In the genomic region with DNA sequence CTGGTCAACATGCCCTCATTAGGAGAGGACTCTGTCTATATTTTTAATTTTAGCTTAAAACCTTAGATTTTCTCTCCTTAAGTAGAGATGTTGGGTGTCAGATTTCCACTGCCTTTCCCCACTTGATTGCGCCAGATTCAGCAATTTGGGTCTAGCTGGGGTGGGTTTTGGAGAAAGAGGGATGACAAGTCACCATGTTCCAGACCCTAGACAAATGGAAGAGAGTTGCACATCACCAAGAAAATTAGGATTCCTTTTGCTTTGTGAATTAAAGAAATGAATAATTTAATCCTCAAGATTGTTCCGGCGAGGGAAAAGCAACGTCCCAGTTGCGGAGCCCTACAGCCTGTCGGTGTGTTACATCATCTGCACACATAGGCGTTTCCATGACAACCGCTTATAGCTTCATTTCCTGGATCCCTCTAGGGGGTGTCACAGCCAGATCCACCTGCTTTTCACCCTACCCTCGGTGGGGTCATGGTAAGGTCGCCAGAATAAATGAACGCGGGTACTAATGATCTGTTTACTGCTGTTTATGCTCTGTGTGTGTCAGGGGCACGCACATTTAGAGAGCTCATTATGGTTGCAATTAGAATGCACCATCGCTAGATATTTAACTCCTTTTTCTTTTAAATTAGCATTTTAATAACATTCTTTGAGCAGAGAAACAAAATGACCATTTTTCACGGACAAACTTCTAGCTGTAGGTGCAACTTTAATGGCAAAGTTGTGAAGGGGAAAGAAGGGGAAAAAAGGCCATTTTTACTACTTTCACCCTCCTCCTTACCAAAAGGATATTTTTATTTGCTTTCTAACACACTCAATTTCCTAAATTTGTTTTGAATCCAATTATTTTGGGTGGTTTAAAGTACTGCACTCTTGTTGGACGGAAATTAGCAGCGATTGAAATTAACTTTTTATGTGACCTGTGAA, we compare ENCODE assay signal across 1 cellular context.
TF ChIP-seq lines count a peak whose summit lies in the region.

No MANE protein-coding gene starts in this region.

TF ChIP-seq in K562, 482 proteins besides CTCF, POLR2A, EP300 and RAD21 (continued from another document):
- TF ChIP-seq, protein P1, sequence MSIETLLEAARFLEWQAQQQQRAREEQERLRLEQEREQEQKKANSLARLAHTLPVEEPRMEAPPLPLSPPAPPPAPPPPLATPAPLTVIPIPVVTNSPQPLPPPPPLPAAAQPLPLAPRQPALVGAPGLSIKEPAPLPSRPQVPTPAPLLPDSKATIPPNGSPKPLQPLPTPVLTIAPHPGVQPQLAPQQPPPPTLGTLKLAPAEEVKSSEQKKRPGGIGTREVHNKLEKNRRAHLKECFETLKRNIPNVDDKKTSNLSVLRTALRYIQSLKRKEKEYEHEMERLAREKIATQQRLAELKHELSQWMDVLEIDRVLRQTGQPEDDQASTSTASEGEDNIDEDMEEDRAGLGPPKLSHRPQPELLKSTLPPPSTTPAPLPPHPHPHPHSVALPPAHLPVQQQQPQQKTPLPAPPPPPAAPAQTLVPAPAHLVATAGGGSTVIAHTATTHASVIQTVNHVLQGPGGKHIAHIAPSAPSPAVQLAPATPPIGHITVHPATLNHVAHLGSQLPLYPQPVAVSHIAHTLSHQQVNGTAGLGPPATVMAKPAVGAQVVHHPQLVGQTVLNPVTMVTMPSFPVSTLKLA (conservative IDR thresholded peaks at IDR 0.05) = 0 out of 4 replicates have a peak, but pooled peaks have one; percentile 16 to 19
- TF ChIP-seq NCOA4 (IDR thresholded peaks at IDR 0.05; ENCODE audit: partially characterized antibody) (no peak), CSDE1 (IDR thresholded peaks at IDR 0.05) (peak in 1 of 2 experiments; percentile 93; a peak in 2 of 4 replicates), ZNF24 (IDR thresholded peaks at IDR 0.05) (peak; percentile 87), ZSCAN32 (CRISPR knock-in tag; IDR thresholded peaks at IDR 0.05) (peak; percentile 62; the same call in 1 of the 2 replicates), TRIM24 (IDR thresholded peaks at IDR 0.05) (peak; percentile 49 to 55; a peak in 2 of 4 replicates), ATF1 (CRISPR knock-in tag; IDR thresholded peaks at IDR 0.05) (no peak), ATF1 (tag; IDR thresholded peaks at IDR 0.05) (0 out of 2 replicates have a peak, but pooled peaks have one; percentile 15), ARID1B (IDR thresholded peaks at IDR 0.05) (peak; percentile 28; the same call in 1 of the 2 replicates), CBX2 (IDR thresholded peaks at IDR 0.05; ENCODE audit: insufficient read depth, low read length, poor library complexity, severe bottlenecking) (peak; percentile 94), POU5F1 (IDR thresholded peaks at IDR 0.05; ENCODE audit: borderline replicate concordance, low read depth, low read length, partially characterized antibody) (no peak), NUFIP1 (IDR thresholded peaks at IDR 0.05; ENCODE audit: partially characterized antibody) (no peak), RBFOX2 (IDR thresholded peaks at IDR 0.05; ENCODE audit: low read depth, low read length) (0 out of 2 replicates have a peak, but pooled peaks have one; percentile 35), CEBPG (CRISPR knock-in tag; IDR thresholded peaks at IDR 0.05) (peak; percentile 92), CEBPG (tag; conservative IDR thresholded peaks at IDR 0.05 in 1 of 2, IDR thresholded peaks at IDR 0.05 in 1 of 2) (peak; percentile 90 to 96), NFYB (IDR thresholded peaks at IDR 0.05; ENCODE audit: extremely low read depth, insufficient read length) (no peak), CREM (IDR thresholded peaks at IDR 0.05; ENCODE audit: low read depth) (peak; percentile 64), C11orf30 (IDR thresholded peaks at IDR 0.05; ENCODE audit: low read depth) (peak; percentile 12; the same call in 1 of the 2 replicates), HDAC2 (IDR thresholded peaks at IDR 0.05) (peak; percentile 74; the same call in 1 of the 2 replicates), FOXJ3 (CRISPR knock-in tag; IDR thresholded peaks at IDR 0.05) (no peak), CEBPB (tag; IDR thresholded peaks at IDR 0.05) (peak; percentile 79), KDM1A (IDR thresholded peaks at IDR 0.05) (peak in 1 of 2 experiments; percentile 42; a peak in 1 of 4 replicates), ZNF197 (CRISPR knock-in tag; IDR thresholded peaks at IDR 0.05; ENCODE audit: low read depth) (0 out of 2 replicates have a peak, but pooled peaks have one; percentile 39), NR2C2 (CRISPR knock-in tag; IDR thresholded peaks at IDR 0.05) (no peak), NR2C2 (tag; IDR thresholded peaks at IDR 0.05) (peak; percentile 80), NBN (IDR thresholded peaks at IDR 0.05; ENCODE audit: low read depth) (no peak), EP400 (IDR thresholded peaks at IDR 0.05) (peak; percentile 44; the same call in 1 of the 2 replicates), JUN (IDR thresholded peaks at IDR 0.05; ENCODE audit: borderline replicate concordance, low read depth, low read length) (peak; percentile 41; the same call in 1 of the 2 replicates), JUN (CRISPR knock-in tag; IDR thresholded peaks at IDR 0.05; ENCODE audit: borderline replicate concordance) (no peak), STAT5B (CRISPR knock-in tag; IDR thresholded peaks at IDR 0.05) (no peak), ELF1 (tag; IDR thresholded peaks at IDR 0.05) (peak; percentile 69; the same call in 1 of the 2 replicates), JUND (IDR thresholded peaks at IDR 0.05; ENCODE audit: borderline replicate concordance, low read depth, low read length) (peak; percentile 78), JUND (tag; IDR thresholded peaks at IDR 0.05; ENCODE audit: borderline replicate concordance, low read depth, low read length) (peak; percentile 34; the same call in 1 of the 3 replicates), ATF7 (IDR thresholded peaks at IDR 0.05) (peak; percentile 88), ZEB2 (IDR thresholded peaks at IDR 0.05) (peak; percentile 41; the same call in 1 of the 2 replicates), RNF2 (IDR thresholded peaks at IDR 0.05) (peak; percentile 53), FOXJ2 (tag; IDR thresholded peaks at IDR 0.05) (peak; percentile 82), ZZZ3 (IDR thresholded peaks at IDR 0.05) (no peak), SMAD4 (CRISPR knock-in tag; conservative IDR thresholded peaks at IDR 0.05) (0 out of 2 replicates have a peak, but pooled peaks have one; percentile 27), RFX1 (IDR thresholded peaks at IDR 0.05) (peak; percentile 99), NEUROD1 (IDR thresholded peaks at IDR 0.05; ENCODE audit: borderline replicate concordance, low read depth, low read length, partially characterized antibody) (peak; percentile 18), MCM7 (IDR thresholded peaks at IDR 0.05) (no peak)
- TF ChIP-seq, protein P2, sequence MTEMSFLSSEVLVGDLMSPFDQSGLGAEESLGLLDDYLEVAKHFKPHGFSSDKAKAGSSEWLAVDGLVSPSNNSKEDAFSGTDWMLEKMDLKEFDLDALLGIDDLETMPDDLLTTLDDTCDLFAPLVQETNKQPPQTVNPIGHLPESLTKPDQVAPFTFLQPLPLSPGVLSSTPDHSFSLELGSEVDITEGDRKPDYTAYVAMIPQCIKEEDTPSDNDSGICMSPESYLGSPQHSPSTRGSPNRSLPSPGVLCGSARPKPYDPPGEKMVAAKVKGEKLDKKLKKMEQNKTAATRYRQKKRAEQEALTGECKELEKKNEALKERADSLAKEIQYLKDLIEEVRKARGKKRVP (CRISPR knock-in tag; IDR thresholded peaks at IDR 0.05) = peak; percentile 90
- TF ChIP-seq, protein P3, sequence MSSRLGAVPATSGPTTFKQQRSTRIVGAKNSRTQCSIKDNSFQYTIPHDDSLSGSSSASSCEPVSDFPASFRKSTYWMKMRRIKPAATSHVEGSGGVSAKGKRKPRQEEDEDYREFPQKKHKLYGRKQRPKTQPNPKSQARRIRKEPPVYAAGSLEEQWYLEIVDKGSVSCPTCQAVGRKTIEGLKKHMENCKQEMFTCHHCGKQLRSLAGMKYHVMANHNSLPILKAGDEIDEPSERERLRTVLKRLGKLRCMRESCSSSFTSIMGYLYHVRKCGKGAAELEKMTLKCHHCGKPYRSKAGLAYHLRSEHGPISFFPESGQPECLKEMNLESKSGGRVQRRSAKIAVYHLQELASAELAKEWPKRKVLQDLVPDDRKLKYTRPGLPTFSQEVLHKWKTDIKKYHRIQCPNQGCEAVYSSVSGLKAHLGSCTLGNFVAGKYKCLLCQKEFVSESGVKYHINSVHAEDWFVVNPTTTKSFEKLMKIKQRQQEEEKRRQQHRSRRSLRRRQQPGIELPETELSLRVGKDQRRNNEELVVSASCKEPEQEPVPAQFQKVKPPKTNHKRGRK (tag; IDR thresholded peaks at IDR 0.05) = peak; percentile 37; the same call in 1 of the 2 replicates
- TF ChIP-seq, protein P4, sequence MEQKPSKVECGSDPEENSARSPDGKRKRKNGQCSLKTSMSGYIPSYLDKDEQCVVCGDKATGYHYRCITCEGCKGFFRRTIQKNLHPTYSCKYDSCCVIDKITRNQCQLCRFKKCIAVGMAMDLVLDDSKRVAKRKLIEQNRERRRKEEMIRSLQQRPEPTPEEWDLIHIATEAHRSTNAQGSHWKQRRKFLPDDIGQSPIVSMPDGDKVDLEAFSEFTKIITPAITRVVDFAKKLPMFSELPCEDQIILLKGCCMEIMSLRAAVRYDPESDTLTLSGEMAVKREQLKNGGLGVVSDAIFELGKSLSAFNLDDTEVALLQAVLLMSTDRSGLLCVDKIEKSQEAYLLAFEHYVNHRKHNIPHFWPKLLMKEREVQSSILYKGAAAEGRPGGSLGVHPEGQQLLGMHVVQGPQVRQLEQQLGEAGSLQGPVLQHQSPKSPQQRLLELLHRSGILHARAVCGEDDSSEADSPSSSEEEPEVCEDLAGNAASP (IDR thresholded peaks at IDR 0.05) = peak; percentile 16; the same call in 1 of the 2 replicates
- TF ChIP-seq, protein P5, sequence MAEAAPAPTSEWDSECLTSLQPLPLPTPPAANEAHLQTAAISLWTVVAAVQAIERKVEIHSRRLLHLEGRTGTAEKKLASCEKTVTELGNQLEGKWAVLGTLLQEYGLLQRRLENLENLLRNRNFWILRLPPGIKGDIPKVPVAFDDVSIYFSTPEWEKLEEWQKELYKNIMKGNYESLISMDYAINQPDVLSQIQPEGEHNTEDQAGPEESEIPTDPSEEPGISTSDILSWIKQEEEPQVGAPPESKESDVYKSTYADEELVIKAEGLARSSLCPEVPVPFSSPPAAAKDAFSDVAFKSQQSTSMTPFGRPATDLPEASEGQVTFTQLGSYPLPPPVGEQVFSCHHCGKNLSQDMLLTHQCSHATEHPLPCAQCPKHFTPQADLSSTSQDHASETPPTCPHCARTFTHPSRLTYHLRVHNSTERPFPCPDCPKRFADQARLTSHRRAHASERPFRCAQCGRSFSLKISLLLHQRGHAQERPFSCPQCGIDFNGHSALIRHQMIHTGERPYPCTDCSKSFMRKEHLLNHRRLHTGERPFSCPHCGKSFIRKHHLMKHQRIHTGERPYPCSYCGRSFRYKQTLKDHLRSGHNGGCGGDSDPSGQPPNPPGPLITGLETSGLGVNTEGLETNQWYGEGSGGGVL (CRISPR knock-in tag; IDR thresholded peaks at IDR 0.05) = no peak
- TF ChIP-seq, protein P6, sequence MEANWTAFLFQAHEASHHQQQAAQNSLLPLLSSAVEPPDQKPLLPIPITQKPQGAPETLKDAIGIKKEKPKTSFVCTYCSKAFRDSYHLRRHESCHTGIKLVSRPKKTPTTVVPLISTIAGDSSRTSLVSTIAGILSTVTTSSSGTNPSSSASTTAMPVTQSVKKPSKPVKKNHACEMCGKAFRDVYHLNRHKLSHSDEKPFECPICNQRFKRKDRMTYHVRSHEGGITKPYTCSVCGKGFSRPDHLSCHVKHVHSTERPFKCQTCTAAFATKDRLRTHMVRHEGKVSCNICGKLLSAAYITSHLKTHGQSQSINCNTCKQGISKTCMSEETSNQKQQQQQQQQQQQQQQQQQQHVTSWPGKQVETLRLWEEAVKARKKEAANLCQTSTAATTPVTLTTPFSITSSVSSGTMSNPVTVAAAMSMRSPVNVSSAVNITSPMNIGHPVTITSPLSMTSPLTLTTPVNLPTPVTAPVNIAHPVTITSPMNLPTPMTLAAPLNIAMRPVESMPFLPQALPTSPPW (CRISPR knock-in tag; IDR thresholded peaks at IDR 0.05) = 0 out of 2 replicates have a peak, but pooled peaks have one; percentile 32
